ENCODE assay signal across 9 cellular contexts in the genomic region with DNA sequence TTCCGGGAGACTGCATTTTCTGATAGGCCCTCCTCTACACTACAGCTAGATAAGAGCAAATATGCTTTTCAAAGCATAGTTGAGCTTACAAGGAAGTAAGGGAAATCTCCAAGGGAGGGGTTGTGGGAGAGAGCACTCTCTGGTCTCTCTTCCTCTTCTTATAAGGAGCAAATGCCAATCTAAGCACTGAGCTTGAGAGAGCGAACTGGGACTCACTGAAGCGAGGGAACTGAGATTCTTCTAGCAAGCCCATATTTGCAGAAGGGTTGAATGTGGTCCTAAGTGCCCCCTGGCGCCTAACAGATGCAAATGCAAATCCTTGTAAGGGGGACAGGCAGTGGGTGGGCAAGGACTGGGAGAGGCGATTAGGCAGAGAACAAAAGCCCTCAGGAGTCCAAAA.
DNase-seq lines count a peak whose midpoint lies in the region; ATAC-seq and TF ChIP-seq lines count a peak whose summit lies in the region.
"Had no signal": no experiment of that assay in that cellular context is flagged by ENCODE, and none has a peak within 500 bp of the region (broad histone marks: within the 10 kb centered on the region; RNA-seq: fewer than 3 reads in every experiment).

No MANE protein-coding gene starts in this region.

- no peaks in the 10 kb centered on the region for H3K36me3 Mint-ChIP-seq in activated T-cell treated with anti-CD3 and anti-CD28 coated beads, Interleukin-2, amount 50 U/mL, for 4 hours (ENCODE audit: insufficient read depth)

- 27% methylated on average over 5 of the region's 5 CpGs for WGBS in suprapubic skin

- no peaks in the 10 kb centered on the region for H3K4me1 ChIP-seq in suprapubic skin

- H3K9me3 ChIP-seq in suprapubic skin, result no peaks in the 10 kb centered on the region

- H3K4me1 Mint-ChIP-seq in activated T-cell treated with anti-CD3 and anti-CD28 coated beads, Interleukin-2, amount 50 U/mL, for 4 hours (ENCODE audit: low read depth), result no peaks in the 10 kb centered on the region

- TF ChIP-seq CTCF in cardiac fibroblast (IDR thresholded peaks at IDR 0.05; ENCODE audit: low read depth, low read length) (peak; percentile 62), suprapubic skin (IDR thresholded peaks at IDR 0.05) (peak in 1 of 2 donors; percentile 18)

- TF ChIP-seq EP300 in suprapubic skin (IDR thresholded peaks at IDR 0.05), result no peak

- peaks cover 6% of the 10 kb centered on the region for H3K27me3 Mint-ChIP-seq in activated T-cell treated with anti-CD3 and anti-CD28 coated beads, Interleukin-2, amount 50 U/mL, for 4 hours (ENCODE audit: low read depth)

- peaks cover 8% of the 10 kb centered on the region for H3K27me3 ChIP-seq in suprapubic skin

- H3K27ac ChIP-seq in suprapubic skin, result no peak overlapping the region

- TF ChIP-seq POLR2A in suprapubic skin (IDR thresholded peaks at IDR 0.05), result no peak

- H3K36me3 ChIP-seq in suprapubic skin, result no peaks in the 10 kb centered on the region

- H3K9me3 Mint-ChIP-seq in activated T-cell treated with anti-CD3 and anti-CD28 coated beads, Interleukin-2, amount 50 U/mL, for 4 hours, result no peaks in the 10 kb centered on the region
- H3K9me3 Mint-ChIP-seq: stimulated activated naive CD8-positive, alpha-beta T cell treated with anti-CD3 and anti-CD28 coated beads, Interleukin-15, Interleukin-2, amounts not matched to agents 100 ng/mL and 50 ng/mL, for 24 hours had no signal

- ATAC-seq in activated T-cell treated with anti-CD3 and anti-CD28 coated beads, Interleukin-2, amount 50 U/mL, for 4 hours, result no peak
- peak; percentile 70 for ATAC-seq in HG02588 (IDR thresholded peaks at IDR 0.05; ENCODE audit: unreplicated experiment)

- DNase-seq in activated T-cell treated with anti-CD3 and anti-CD28 coated beads, Interleukin-2, amount 50 U/mL, for 48 hours, result peak; percentile 19 to 29
- no peak for DNase-seq in activated T-cell treated with anti-CD3 and anti-CD28 coated beads, Interleukin-2, amount 50 U/mL, for 4 hours
- DNase-seq in NCI-H446 treated with DMSO at 0.1 percent for 48 hours (lab: John Stamatoyannopoulos, UW) (peak; percentile 6), cardiac fibroblast (ENCODE audit: low read depth in 2 of 2) (peak; percentile 79 to 83), medulla oblongata (ENCODE audit: extremely low spot score) (peak; percentile 84), LoVo (ENCODE audit: low spot score) (no peak), suprapubic skin (ENCODE audit: low spot score in 2 of 2) (no peak)

- H3K4me3 Mint-ChIP-seq in activated T-cell treated with anti-CD3 and anti-CD28 coated beads, Interleukin-2, amount 50 U/mL, for 4 hours, result no peak overlapping the region
- H3K4me3 Mint-ChIP-seq: stimulated activated naive CD8-positive, alpha-beta T cell treated with anti-CD3 and anti-CD28 coated beads, Interleukin-15, Interleukin-2, amounts not matched to agents 100 ng/mL and 50 ng/mL, for 24 hours had no signal

- H3K4me3 ChIP-seq in cardiac fibroblast (replicated peaks in 1 of 2; ENCODE audit: low read depth in 2 of 2, low read length in 2 of 2), result no peak overlapping the region
- H3K4me3 ChIP-seq in suprapubic skin, result no peak overlapping the region

Comparison
In these comparisons a context has a peak if more than half of its experiments do, and no peak if none do; other contexts are left out.
1. DNase-seq: peak in activated T-cell treated with anti-CD3 and anti-CD28 coated beads, Interleukin-2, amount 50 U/mL, for 48 hours (2 of 2), NCI-H446 treated with DMSO at 0.1 percent for 48 hours (single experiment), cardiac fibroblast (2 of 2) and medulla oblongata (single experiment); none in activated T-cell treated with anti-CD3 and anti-CD28 coated beads, Interleukin-2, amount 50 U/mL, for 4 hours (single experiment), LoVo (single experiment) and suprapubic skin (0 of 2).